ENCODE assay signal across 1 cellular context in the genomic region with DNA sequence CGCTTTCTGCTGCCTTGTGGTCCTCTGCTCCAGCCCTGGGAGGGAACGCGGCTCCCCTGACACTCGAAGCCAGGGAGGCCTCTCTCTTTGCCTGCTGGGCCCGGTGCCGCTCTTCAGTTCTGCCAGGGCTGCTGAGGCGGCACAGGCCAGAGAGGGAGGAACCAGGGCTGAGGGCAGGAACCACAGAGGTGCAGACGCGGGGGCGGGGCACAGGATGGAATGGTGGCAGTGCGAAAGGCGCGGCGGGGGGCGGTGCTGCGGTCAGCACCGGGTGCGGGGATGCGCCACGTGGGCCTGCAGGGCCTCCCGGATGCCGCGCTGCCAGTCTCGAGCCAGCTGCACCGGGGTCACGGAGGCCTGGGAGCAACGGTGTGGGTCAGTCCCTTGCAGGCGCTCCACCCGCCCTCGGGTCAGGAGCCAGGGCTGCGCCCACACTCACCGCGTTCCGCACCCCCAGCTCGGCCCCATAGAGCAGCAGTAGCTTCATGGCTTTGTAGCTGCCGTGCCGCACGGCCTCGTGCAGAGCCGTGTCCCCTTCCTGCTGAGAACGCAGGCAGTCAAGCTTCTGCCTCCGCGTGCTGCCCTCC.
A peak's percentile ranks its signal among the peaks of the same experiment; 100 is the strongest.
TF ChIP-seq lines count a peak whose summit lies in the region.

No MANE protein-coding gene starts in this region.

TF ChIP-seq in K562, 482 proteins besides CTCF, POLR2A, EP300 and RAD21:
- TF ChIP-seq MTA1 (IDR thresholded peaks at IDR 0.05; ENCODE audit: borderline replicate concordance), result no peak
- no peak for TF ChIP-seq NFE2L1 (tag; IDR thresholded peaks at IDR 0.05; ENCODE audit: borderline replicate concordance, low read depth)
- peak; percentile 85 for TF ChIP-seq RBM22 (IDR thresholded peaks at IDR 0.05; ENCODE audit: low read depth, low read length, poor library complexity, severe bottlenecking)
- no peak for TF ChIP-seq ZNF354B (CRISPR knock-in tag; IDR thresholded peaks at IDR 0.05)
- no peak for TF ChIP-seq GTF2B (IDR thresholded peaks at IDR 0.05; ENCODE audit: extremely low read depth, insufficient read length)
- TF ChIP-seq YY1 (IDR thresholded peaks at IDR 0.05; ENCODE audit: borderline replicate concordance in 1 of 3, control insufficient read depth in 1 of 3, extremely low read depth in 1 of 3, insufficient read depth in 3 of 3, insufficient read length in 1 of 3, insufficient replicate concordance in 2 of 3, low read depth in 1 of 3, low read length in 2 of 3), result no peak
- TF ChIP-seq, protein P1, sequence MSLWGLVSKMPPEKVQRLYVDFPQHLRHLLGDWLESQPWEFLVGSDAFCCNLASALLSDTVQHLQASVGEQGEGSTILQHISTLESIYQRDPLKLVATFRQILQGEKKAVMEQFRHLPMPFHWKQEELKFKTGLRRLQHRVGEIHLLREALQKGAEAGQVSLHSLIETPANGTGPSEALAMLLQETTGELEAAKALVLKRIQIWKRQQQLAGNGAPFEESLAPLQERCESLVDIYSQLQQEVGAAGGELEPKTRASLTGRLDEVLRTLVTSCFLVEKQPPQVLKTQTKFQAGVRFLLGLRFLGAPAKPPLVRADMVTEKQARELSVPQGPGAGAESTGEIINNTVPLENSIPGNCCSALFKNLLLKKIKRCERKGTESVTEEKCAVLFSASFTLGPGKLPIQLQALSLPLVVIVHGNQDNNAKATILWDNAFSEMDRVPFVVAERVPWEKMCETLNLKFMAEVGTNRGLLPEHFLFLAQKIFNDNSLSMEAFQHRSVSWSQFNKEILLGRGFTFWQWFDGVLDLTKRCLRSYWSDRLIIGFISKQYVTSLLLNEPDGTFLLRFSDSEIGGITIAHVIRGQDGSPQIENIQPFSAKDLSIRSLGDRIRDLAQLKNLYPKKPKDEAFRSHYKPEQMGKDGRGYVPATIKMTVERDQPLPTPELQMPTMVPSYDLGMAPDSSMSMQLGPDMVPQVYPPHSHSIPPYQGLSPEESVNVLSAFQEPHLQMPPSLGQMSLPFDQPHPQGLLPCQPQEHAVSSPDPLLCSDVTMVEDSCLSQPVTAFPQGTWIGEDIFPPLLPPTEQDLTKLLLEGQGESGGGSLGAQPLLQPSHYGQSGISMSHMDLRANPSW (CRISPR knock-in tag; IDR thresholded peaks at IDR 0.05), result no peak
- no peak for TF ChIP-seq SNRNP70 (optimal IDR thresholded peaks at IDR 0.05; ENCODE audit: low read depth, low read length)
- no peak for TF ChIP-seq HIVEP1 (CRISPR knock-in tag; IDR thresholded peaks at IDR 0.05)
- TF ChIP-seq POLR2G (IDR thresholded peaks at IDR 0.05; ENCODE audit: low read depth, low read length), result peak; percentile 56; the same call in 1 of the 2 replicates
- no peak for TF ChIP-seq CAMTA2 (CRISPR knock-in tag; conservative IDR thresholded peaks at IDR 0.05)
- no peak for TF ChIP-seq BRF1 (IDR thresholded peaks at IDR 0.05; ENCODE audit: borderline replicate concordance, extremely low read depth, insufficient read length)
- TF ChIP-seq ZNF79 (CRISPR knock-in tag; IDR thresholded peaks at IDR 0.05; ENCODE audit: low read depth), result no peak
- no peak for TF ChIP-seq KLF1 (tag; IDR thresholded peaks at IDR 0.05)
- TF ChIP-seq HDAC8 (tag; IDR thresholded peaks at IDR 0.05), result no peak
- no peak for TF ChIP-seq ZNF408 (CRISPR knock-in tag; IDR thresholded peaks at IDR 0.05; ENCODE audit: low read depth)
